ENCODE assay signal across 14 cellular contexts in the genomic region with DNA sequence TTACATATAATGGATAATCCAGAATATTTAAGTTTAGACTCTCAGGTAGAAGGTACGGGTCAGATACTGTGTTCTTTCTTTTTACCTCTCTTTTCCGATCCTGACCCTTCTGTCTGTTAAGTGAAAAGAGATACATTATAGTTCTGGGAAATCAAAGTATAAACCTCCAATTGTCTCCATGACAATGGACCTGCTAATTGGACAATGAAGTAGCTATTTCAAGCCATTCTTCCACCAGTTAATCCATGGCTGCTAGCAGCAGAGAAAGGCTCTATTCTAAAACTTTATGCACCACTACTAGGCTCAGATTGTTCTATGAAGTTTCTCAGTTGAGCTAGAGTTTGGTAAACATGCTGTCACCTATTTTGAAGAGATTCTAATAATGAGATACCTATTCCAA.
"Had no signal": no experiment of that assay in that cellular context is flagged by ENCODE, and none has a peak within 500 bp of the region (broad histone marks: within the 10 kb centered on the region; RNA-seq: fewer than 3 reads in every experiment).

No MANE protein-coding gene starts in this region.

- H3K4me1 Mint-ChIP-seq: naive thymus-derived CD8-positive, alpha-beta T cell had no signal

- H3K36me3 Mint-ChIP-seq: naive thymus-derived CD8-positive, alpha-beta T cell had no signal

- H3K27me3 Mint-ChIP-seq: effector memory CD8-positive, alpha-beta T cell had no signal

- DNase-seq: effector memory CD8-positive, alpha-beta T cell; gastrocnemius medialis; heart right ventricle; hypothalamus; kidney glomerular epithelial cell; mammary epithelial cell; mucosa of descending colon; naive thymus-derived CD8-positive, alpha-beta T cell; right cardiac atrium; small intestine; stimulated activated CD4-positive, alpha-beta T cell treated with anti-CD3 and anti-CD28 coated beads, Interleukin-12 subunit alpha, Interleukin-12 subunit beta, amount 100 ng/mL, for 4 hours; stimulated activated naive CD4-positive, alpha-beta T cell treated with Interleukin-2 at 50 U/mL for 16 hours; trophoblast cell had no signal

- H3K9me3 Mint-ChIP-seq: dendritic cell treated with granulocyte-macrophage colony-stimulating factor and Interleukin-4, amounts not matched to agents 40 ng/mL and 50 ng/mL, for 4 days had no signal

- H3K4me3 Mint-ChIP-seq: dendritic cell treated with granulocyte-macrophage colony-stimulating factor and Interleukin-4, amounts not matched to agents 40 ng/mL and 50 ng/mL, for 4 days; effector memory CD8-positive, alpha-beta T cell; naive thymus-derived CD8-positive, alpha-beta T cell had no signal

- H3K27ac Mint-ChIP-seq: dendritic cell treated with granulocyte-macrophage colony-stimulating factor and Interleukin-4, amounts not matched to agents 40 ng/mL and 50 ng/mL, for 4 days; effector memory CD8-positive, alpha-beta T cell; naive thymus-derived CD8-positive, alpha-beta T cell had no signal

- ATAC-seq: effector memory CD8-positive, alpha-beta T cell; gastrocnemius medialis; heart right ventricle; mucosa of descending colon; naive thymus-derived CD8-positive, alpha-beta T cell; right cardiac atrium had no signal
